4 cellular contexts compared by ENCODE assay signal in genomic region chr15:90228960-90229359, GRCh38.
A peak's percentile ranks its signal among the peaks of the same experiment; 100 is the strongest.
DNase-seq lines count a peak whose midpoint lies in the region; TF ChIP-seq lines count a peak whose summit lies in the region.
"Had no signal": no experiment of that assay in that cellular context is flagged by ENCODE, and none has a peak within 500 bp of the region (broad histone marks: within the 10 kb centered on the region; RNA-seq: fewer than 3 reads in every experiment).

No MANE protein-coding gene starts in this region.

- H3K4me3 ChIP-seq in stomach smooth muscle (ENCODE audit: low read length in 2 of 2) (peak overlapping the region in 1 of 2 donors; percentile 29), tibial artery (no peak overlapping the region)
- H3K4me3 ChIP-seq: lung had no signal

- intact Hi-C loops in tibial artery (cut with DNase I; ENCODE audit: low total_unique reads) = no loop called here

- H3K27ac ChIP-seq in stomach smooth muscle (ENCODE audit: low read length) (peak overlapping the region; percentile 76), tibial artery (no peak overlapping the region)

- H3K36me3 ChIP-seq in stomach smooth muscle (ENCODE audit: control insufficient read depth in 2 of 2, insufficient read depth in 2 of 2, low read length in 2 of 2) (peaks cover 50 to 57% of the 10 kb centered on the region in 2 donors), tibial artery (peaks cover 60 to 77% (median 74%) of the 10 kb centered on the region in 3 donors)

- no peaks in the 10 kb centered on the region for H3K27me3 ChIP-seq in stomach smooth muscle (ENCODE audit: control insufficient read depth in 1 of 2, insufficient read depth in 2 of 2, low read length in 2 of 2)
- no peaks in the 10 kb centered on the region for H3K27me3 ChIP-seq in tibial artery

- no peak for DNase-seq in tibial artery
- DNase-seq: NCI-H2107 had no signal

- TF ChIP-seq CTCF in tibial artery (IDR thresholded peaks at IDR 0.05) = no peak

- H3K4me1 ChIP-seq in stomach smooth muscle (ENCODE audit: control insufficient read depth, insufficient read depth, low read length) (peaks cover 54% of the 10 kb centered on the region), tibial artery (peaks cover 0 to 34% (median 20%) of the 10 kb centered on the region in 4 donors)

- no peaks in the 10 kb centered on the region for H3K9me3 ChIP-seq in stomach smooth muscle (ENCODE audit: control insufficient read depth in 2 of 2, low read length in 2 of 2)
- H3K9me3 ChIP-seq in tibial artery = no peaks in the 10 kb centered on the region

- no peak overlapping the region for H3K9ac ChIP-seq in stomach smooth muscle (ENCODE audit: low read length in 2 of 2)
